In the genomic region with DNA sequence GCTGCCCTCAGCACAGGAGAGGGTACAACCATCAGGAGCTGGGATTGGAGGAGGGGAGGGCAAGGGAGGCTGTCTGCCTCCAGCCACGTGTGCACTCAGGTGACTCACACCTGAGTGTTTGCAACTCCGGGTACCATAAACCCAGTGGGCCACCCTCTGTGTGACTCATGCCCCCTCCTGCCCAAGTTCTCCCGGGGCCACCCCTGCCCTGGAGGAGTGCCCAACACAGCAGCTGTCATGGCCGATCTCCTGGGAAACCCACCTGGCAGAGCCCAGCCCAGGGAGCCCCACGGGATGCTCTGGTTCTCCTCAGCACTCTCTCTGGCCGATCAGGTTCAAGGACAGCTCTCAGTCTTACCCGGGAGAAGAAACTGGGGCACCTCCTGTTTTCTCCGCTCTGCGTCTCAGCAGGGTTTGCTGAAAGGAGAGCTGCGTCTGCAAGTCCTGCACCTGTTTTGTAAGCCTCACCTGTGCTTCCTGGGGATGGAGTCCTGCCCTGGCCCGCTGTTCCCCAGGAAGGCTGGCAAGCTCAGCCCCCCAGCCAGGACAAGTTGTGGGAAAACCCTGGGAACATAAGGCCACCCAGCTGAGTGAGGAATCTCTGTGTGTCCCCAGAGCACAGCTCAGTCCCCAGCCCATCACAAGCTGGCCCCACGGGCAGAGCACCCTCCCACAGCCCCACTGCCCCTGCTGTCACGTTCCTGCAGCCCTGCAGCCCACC, we compare ENCODE assay signal across 8 cellular contexts. TPM values are rescaled to one million over a fixed set of nuclear protein-coding genes. Genes with fewer than 3 reads are reported as not detected.
DNase-seq lines count a peak whose midpoint lies in the region; ATAC-seq and TF ChIP-seq lines count a peak whose summit lies in the region.

No MANE protein-coding gene starts in this region.

- H3K4me3 Mint-ChIP-seq in T-helper 1 cell treated with Interleukin-12 subunit alpha and Interleukin-12 subunit beta and Interleukin-4 antibody, amounts not matched to agents 30 μg/mL and 1 μg/mL, for 36 hours, result peak overlapping the region; percentile 17
- peak overlapping the region; percentile 44 for H3K4me3 Mint-ChIP-seq in activated CD8-positive, alpha-beta T cell treated with anti-CD3 and anti-CD28 coated beads for 36 hours

- H3K27me3 ChIP-seq in suprapubic skin, result no peaks in the 10 kb centered on the region

- H3K27ac Mint-ChIP-seq in T-helper 1 cell treated with Interleukin-12 subunit alpha and Interleukin-12 subunit beta and Interleukin-4 antibody, amounts not matched to agents 30 μg/mL and 1 μg/mL, for 36 hours, result no peak overlapping the region
- H3K27ac Mint-ChIP-seq in activated CD8-positive, alpha-beta T cell treated with anti-CD3 and anti-CD28 coated beads for 36 hours, result no peak overlapping the region

- H3K9me3 ChIP-seq in suprapubic skin, result no peaks in the 10 kb centered on the region

- CTCF ChIA-PET in activated CD8-positive, alpha-beta T cell treated with anti-CD3 and anti-CD28 coated beads for 36 hours (lab: Charles Lee), result interaction anchor here (0.6 to 2.5 kb wide), 36 partner anchors 10 to 421 kb away, joined by 3 to 19 read pairs (median 4); a partner anchor contains a TSS

- 29% methylated on average over 6 of the region's 13 CpGs for whole genome bisulfite sequencing in suprapubic skin

- peak; percentile 44 for ATAC-seq in activated CD8-positive, alpha-beta T cell treated with anti-CD3 and anti-CD28 coated beads for 36 hours
- ATAC-seq in left lobe of liver, result peak; percentile 7

- no peaks in the 10 kb centered on the region for H3K36me3 ChIP-seq in suprapubic skin

- H3K4me1 Mint-ChIP-seq in T-helper 1 cell treated with Interleukin-12 subunit alpha and Interleukin-12 subunit beta and Interleukin-4 antibody, amounts not matched to agents 30 μg/mL and 1 μg/mL, for 36 hours (ENCODE audit: low read depth), result peaks cover 29% of the 10 kb centered on the region
- H3K4me1 Mint-ChIP-seq in activated CD8-positive, alpha-beta T cell treated with anti-CD3 and anti-CD28 coated beads for 36 hours (ENCODE audit: low read depth), result peaks cover 27% of the 10 kb centered on the region

- TF ChIP-seq POLR2A in suprapubic skin (IDR thresholded peaks at IDR 0.05), result no peak

- peaks cover 5% of the 10 kb centered on the region for H3K27me3 Mint-ChIP-seq in T-helper 1 cell treated with Interleukin-12 subunit alpha and Interleukin-12 subunit beta and Interleukin-4 antibody, amounts not matched to agents 30 μg/mL and 1 μg/mL, for 36 hours (ENCODE audit: low read depth)
- peaks cover 6% of the 10 kb centered on the region for H3K27me3 Mint-ChIP-seq in activated CD8-positive, alpha-beta T cell treated with anti-CD3 and anti-CD28 coated beads for 36 hours

- POLR2A ChIA-PET in activated CD8-positive, alpha-beta T cell treated with anti-CD3 and anti-CD28 coated beads for 36 hours (lab: Charles Lee), result interaction anchor here (0.6 to 2.7 kb wide), 5 partner anchors 9 to 80 kb away, joined by 3 to 7 read pairs (median 3); no protein-coding TSS in a partner anchor

- H3K36me3 Mint-ChIP-seq in T-helper 1 cell treated with Interleukin-12 subunit alpha and Interleukin-12 subunit beta and Interleukin-4 antibody, amounts not matched to agents 30 μg/mL and 1 μg/mL, for 36 hours (ENCODE audit: low read depth), result peaks cover 1% of the 10 kb centered on the region
- H3K36me3 Mint-ChIP-seq in activated CD8-positive, alpha-beta T cell treated with anti-CD3 and anti-CD28 coated beads for 36 hours (ENCODE audit: low read depth), result no peaks in the 10 kb centered on the region

- H3K4me3 ChIP-seq in suprapubic skin, result peak overlapping the region; percentile 17

- intact Hi-C loops in activated CD8-positive, alpha-beta T cell treated with anti-CD3 and anti-CD28 coated beads for 36 hours (cut with micrococcal nuclease), result loop anchor here (10.0 kb wide), 1 partner anchor 82 kb away; no protein-coding TSS in a partner anchor

- no peak for DNase-seq in T-helper 1 cell
- DNase-seq in activated CD8-positive, alpha-beta T cell treated with anti-CD3 and anti-CD28 coated beads for 36 hours, result peak; percentile 26
- DNase-seq in left lobe of liver (ENCODE audit: low spot score), result no peak
- DNase-seq in suprapubic skin (ENCODE audit: low spot score in 2 of 2), result no peak
- DNase-seq in AG08396 (ENCODE audit: low spot score), result no peak
- no peak for DNase-seq in NCI-H82 (lab: John Stamatoyannopoulos, UW)
- no peak for DNase-seq in NCI-H1105 (lab: John Stamatoyannopoulos, UW)

- TF ChIP-seq CTCF in activated CD8-positive, alpha-beta T cell treated with anti-CD3 and anti-CD28 coated beads for 36 hours (IDR thresholded peaks at IDR 0.05), result no peak
- TF ChIP-seq CTCF in suprapubic skin (IDR thresholded peaks at IDR 0.05), result no peak

- peak overlapping the region; percentile 4 for H3K27ac ChIP-seq in suprapubic skin

- H3K9me3 Mint-ChIP-seq in T-helper 1 cell treated with Interleukin-12 subunit alpha and Interleukin-12 subunit beta and Interleukin-4 antibody, amounts not matched to agents 30 μg/mL and 1 μg/mL, for 36 hours, result no peaks in the 10 kb centered on the region
- H3K9me3 Mint-ChIP-seq in activated CD8-positive, alpha-beta T cell treated with anti-CD3 and anti-CD28 coated beads for 36 hours, result no peaks in the 10 kb centered on the region

- peaks cover 13% of the 10 kb centered on the region for H3K4me1 ChIP-seq in suprapubic skin

- no peak for TF ChIP-seq EP300 in suprapubic skin (IDR thresholded peaks at IDR 0.05)

RNA-seq across cellular contexts. Expression of a gene that starts 44.0 kb away (rescaled TPM):
- 10 to 100 TPM; 96.5 to 99.5 TPM for total RNA-seq in activated CD8-positive, alpha-beta T cell treated with anti-CD3 and anti-CD28 coated beads for 36 hours
- total RNA-seq in left lobe of liver (29.3 TPM), suprapubic skin (10 to 100 TPM; 32.2 to 63.6 (median 39.7) TPM)
